Comparison of ENCODE assay signal across 16 cellular contexts in the genomic region with DNA sequence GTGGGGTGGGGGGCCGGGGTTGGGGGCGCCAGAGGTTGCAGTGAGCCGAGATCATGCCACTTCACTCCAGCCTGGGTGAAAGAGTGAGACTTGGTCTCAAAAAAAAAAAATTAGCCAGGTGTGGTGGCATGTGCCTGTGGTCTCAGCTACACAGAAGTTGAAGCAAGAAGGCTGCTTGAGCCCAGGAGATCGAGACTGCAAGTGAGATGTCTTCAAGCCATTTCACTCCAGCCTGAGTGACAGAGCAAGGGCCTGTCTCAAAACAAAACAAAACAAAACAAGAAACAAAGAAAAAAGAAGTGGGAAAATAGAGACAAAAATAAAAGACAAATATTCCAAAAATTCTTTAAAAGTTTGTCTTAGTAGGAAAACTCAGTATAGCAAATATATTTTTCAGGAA.
DNase-seq lines count a peak whose midpoint lies in the region; ATAC-seq and TF ChIP-seq lines count a peak whose summit lies in the region.
"Had no signal": no experiment of that assay in that cellular context is flagged by ENCODE, and none has a peak within 500 bp of the region (broad histone marks: within the 10 kb centered on the region; RNA-seq: fewer than 3 reads in every experiment).

No MANE protein-coding gene starts in this region.

- H3K27ac ChIP-seq in spleen: peak overlapping the region in 7 of 8 donors; percentile 17 to 98 (median 93)
- H3K27ac ChIP-seq: A549, right lobe of liver had no signal

- peak overlapping the region; percentile 70 for H3K27ac Mint-ChIP-seq in activated CD8-positive, alpha-beta memory T cell treated with anti-CD3 and anti-CD28 coated beads, Interleukin-2, amount 10 ng/mL, durations not matched to agents 7 days and 5 days
- H3K27ac Mint-ChIP-seq in IgD-negative memory B cell: peak overlapping the region; percentile 18 to 72 (median 25)
- H3K27ac Mint-ChIP-seq in activated naive CD8-positive, alpha-beta T cell treated with anti-CD3 and anti-CD28 coated beads for 36 hours: peak overlapping the region; percentile 80
- H3K27ac Mint-ChIP-seq: nephron had no signal

- no peak for TF ChIP-seq POLR2A in spleen (IDR thresholded peaks at IDR 0.05)

- CTCF ChIA-PET in activated CD8-positive, alpha-beta memory T cell treated with anti-CD3 and anti-CD28 coated beads, Interleukin-2, amount 10 ng/mL, durations not matched to agents 7 days and 5 days (lab: Charles Lee): interaction anchor here (1.0 to 2.7 kb wide), 3 partner anchors 21 to 140 kb away, joined by 3 to 12 read pairs (median 3); no protein-coding TSS in a partner anchor

- H3K4me1 Mint-ChIP-seq in activated CD8-positive, alpha-beta memory T cell treated with anti-CD3 and anti-CD28 coated beads, Interleukin-2, amount 10 ng/mL, durations not matched to agents 7 days and 5 days: peaks cover 42% of the 10 kb centered on the region
- H3K4me1 Mint-ChIP-seq in IgD-negative memory B cell: peaks cover 24 to 30% (median 28%) of the 10 kb centered on the region in 3 donors
- H3K4me1 Mint-ChIP-seq in activated naive CD8-positive, alpha-beta T cell treated with anti-CD3 and anti-CD28 coated beads for 36 hours: peaks cover 44% of the 10 kb centered on the region

- peaks cover 0 to 52% (median 12%) of the 10 kb centered on the region in 6 donors for H3K36me3 ChIP-seq in spleen

- peak overlapping the region in 4 of 8 donors; percentile 71 to 99 (median 87) for H3K4me3 ChIP-seq in spleen
- H3K4me3 ChIP-seq: A549, right lobe of liver had no signal

- no peak for ATAC-seq in activated CD8-positive, alpha-beta memory T cell treated with anti-CD3 and anti-CD28 coated beads, Interleukin-2, amount 10 ng/mL, durations not matched to agents 7 days and 5 days
- ATAC-seq in HG02678 (IDR thresholded peaks at IDR 0.05; ENCODE audit: unreplicated experiment): no peak
- ATAC-seq: A549, left lobe of liver, right lobe of liver had no signal

- peak overlapping the region; percentile 52 for H3K4me3 Mint-ChIP-seq in activated CD8-positive, alpha-beta memory T cell treated with anti-CD3 and anti-CD28 coated beads, Interleukin-2, amount 10 ng/mL, durations not matched to agents 7 days and 5 days
- peak overlapping the region; percentile 58 to 87 (median 84) for H3K4me3 Mint-ChIP-seq in IgD-negative memory B cell
- peak overlapping the region; percentile 64 for H3K4me3 Mint-ChIP-seq in activated naive CD8-positive, alpha-beta T cell treated with anti-CD3 and anti-CD28 coated beads for 36 hours
- H3K4me3 Mint-ChIP-seq: nephron had no signal

- H3K9me3 ChIP-seq in spleen: no peaks in the 10 kb centered on the region
- H3K9me3 ChIP-seq: A549, right lobe of liver had no signal

- no peaks in the 10 kb centered on the region for H3K27me3 ChIP-seq in spleen (replicated peaks in 1 of 7)
- H3K27me3 ChIP-seq: dorsolateral prefrontal cortex, right lobe of liver had no signal

- intact Hi-C loops in spleen (cut with DNase I; ENCODE audit: low total_unique reads): no loop called here

- no peak for DNase-seq in activated CD8-positive, alpha-beta memory T cell treated with anti-CD3 and anti-CD28 coated beads, Interleukin-2, amount 10 ng/mL, durations not matched to agents 7 days and 5 days
- DNase-seq in activated CD8-positive, alpha-beta memory T cell treated with anti-CD3 and anti-CD28 coated beads, Interleukin-2, amount 50 U/mL, for 4 hours: no peak
- DNase-seq in activated naive CD8-positive, alpha-beta T cell treated with anti-CD3 and anti-CD28 coated beads for 36 hours: no peak
- DNase-seq in spleen (no peak), SKM-1 (lab: John Stamatoyannopoulos, UW; ENCODE audit: unreplicated experiment) (no peak), COR-L47 (lab: John Stamatoyannopoulos, UW) (no peak)
- DNase-seq: dorsolateral prefrontal cortex; hypothalamus; NCI-H2029; right lobe of liver; stimulated activated CD4-positive, alpha-beta T cell treated with anti-CD3 and anti-CD28 coated beads, Interleukin-4, amount 100 ng/mL, for 4 hours had no signal

- peaks cover 14% of the 10 kb centered on the region for H3K36me3 Mint-ChIP-seq in activated CD8-positive, alpha-beta memory T cell treated with anti-CD3 and anti-CD28 coated beads, Interleukin-2, amount 10 ng/mL, durations not matched to agents 7 days and 5 days
- peaks cover 3% of the 10 kb centered on the region for H3K36me3 Mint-ChIP-seq in IgD-negative memory B cell
- H3K36me3 Mint-ChIP-seq in activated naive CD8-positive, alpha-beta T cell treated with anti-CD3 and anti-CD28 coated beads for 36 hours: peaks cover 24% of the 10 kb centered on the region

- H3K9me3 Mint-ChIP-seq in activated CD8-positive, alpha-beta memory T cell treated with anti-CD3 and anti-CD28 coated beads, Interleukin-2, amount 10 ng/mL, durations not matched to agents 7 days and 5 days (ENCODE audit: low read depth): no peaks in the 10 kb centered on the region
- no peaks in the 10 kb centered on the region for H3K9me3 Mint-ChIP-seq in IgD-negative memory B cell
- no peaks in the 10 kb centered on the region for H3K9me3 Mint-ChIP-seq in activated naive CD8-positive, alpha-beta T cell treated with anti-CD3 and anti-CD28 coated beads for 36 hours
- H3K9me3 Mint-ChIP-seq: nephron had no signal

- peaks cover 26 to 89% (median 69%) of the 10 kb centered on the region in 6 donors for H3K4me1 ChIP-seq in spleen
- H3K4me1 ChIP-seq: right lobe of liver had no signal

- H3K27me3 Mint-ChIP-seq in activated CD8-positive, alpha-beta memory T cell treated with anti-CD3 and anti-CD28 coated beads, Interleukin-2, amount 10 ng/mL, durations not matched to agents 7 days and 5 days: no peaks in the 10 kb centered on the region
- H3K27me3 Mint-ChIP-seq in IgD-negative memory B cell: no peaks in the 10 kb centered on the region
- H3K27me3 Mint-ChIP-seq in activated naive CD8-positive, alpha-beta T cell treated with anti-CD3 and anti-CD28 coated beads for 36 hours: no peaks in the 10 kb centered on the region

- 47 to 73% (median 62%) methylated on average over 4 of the region's 4 CpGs for WGBS in spleen, 5 donors

- TF ChIP-seq CTCF in spleen (IDR thresholded peaks at IDR 0.05 in 8 of 11, conservative IDR thresholded peaks at IDR 0.05 in 3 of 11): no peak

Comparison
In these comparisons a context has a peak if more than half of its experiments do, and no peak if none do; other contexts are left out.
1. H3K27ac Mint-ChIP-seq: peak in every context shown above with its lines; median percentile 80 in activated naive CD8-positive, alpha-beta T cell treated with anti-CD3 and anti-CD28 coated beads for 36 hours; 70 in activated CD8-positive, alpha-beta memory T cell treated with anti-CD3 and anti-CD28 coated beads, Interleukin-2, amount 10 ng/mL, durations not matched to agents 7 days and 5 days; 25 in IgD-negative memory B cell.